In genomic region chr18:50250935-50251334, GRCh38 we compare ENCODE assay signal across 17 cellular contexts. TPM values are rescaled to one million over a fixed set of nuclear protein-coding genes. Genes with fewer than 3 reads are reported as not detected.
A peak's percentile ranks its signal among the peaks of the same experiment; 100 is the strongest.
DNase-seq lines count a peak whose midpoint lies in the region; ATAC-seq, FAIRE-seq and TF ChIP-seq lines count a peak whose summit lies in the region.
"Had no signal": no experiment of that assay in that cellular context is flagged by ENCODE, and none has a peak within 500 bp of the region (broad histone marks: within the 10 kb centered on the region; RNA-seq: fewer than 3 reads in every experiment).

No MANE protein-coding gene starts in this region.

- ATAC-seq in CD4-positive, CD25-positive, alpha-beta regulatory T cell (ENCODE audit: low read depth in 2 of 2), result no peak
- no peak for ATAC-seq in IMR-90 (ENCODE audit: low read depth)
- no peak for ATAC-seq in gastrocnemius medialis
- no peak for ATAC-seq in HG03432 (IDR thresholded peaks at IDR 0.05; ENCODE audit: unreplicated experiment)
- ATAC-seq in HG03565 (IDR thresholded peaks at IDR 0.05; ENCODE audit: unreplicated experiment), result no peak
- ATAC-seq: HCT116 had no signal

- no peaks in the 10 kb centered on the region for H3K79me1 ChIP-seq in IMR-90 (ENCODE audit: low read depth in 1 of 2, low read length in 2 of 2)
- H3K79me1 ChIP-seq in H1 (ENCODE audit: low read depth, low read length), result no peaks in the 10 kb centered on the region

- peaks cover 21% of the 10 kb centered on the region for H3K27me3 Mint-ChIP-seq in CD4-positive, CD25-positive, alpha-beta regulatory T cell
- H3K27me3 Mint-ChIP-seq: CD4-positive, alpha-beta memory T cell had no signal

- H4K91ac ChIP-seq in IMR-90 (ENCODE audit: insufficient read depth, low read depth, low read length), result no peak overlapping the region
- H4K91ac ChIP-seq in H1 (replicated peaks; ENCODE audit: insufficient read length, low read length), result no peak overlapping the region

- dilution Hi-C loops in IMR-90 (cut with HindIII; ENCODE audit: low sequenced_read_pairs, unreplicated experiment), result no loop called here

- no peaks in the 10 kb centered on the region for H3K79me2 ChIP-seq in H1 (ENCODE audit: control insufficient read depth in 1 of 2, insufficient read depth in 2 of 2, low read length in 2 of 2)

- H3K4ac ChIP-seq in IMR-90 (ENCODE audit: low read depth, low read length) (no peak overlapping the region), H1 (replicated peaks; ENCODE audit: insufficient read length, low read depth, low read length) (no peak overlapping the region)

- in situ Hi-C loops in IMR-90 (cut with MboI; ENCODE audit: low sequenced_read_pairs) (no loop called here), gastrocnemius medialis (cut with MboI; ENCODE audit: low sequenced_read_pairs in 4 of 4) (loop anchor here in 1 of 4 donors (25.0 kb wide), 1 partner anchor 739 kb away; no protein-coding TSS in a partner anchor)

- no peaks in the 10 kb centered on the region for H3K4me1 ChIP-seq in CD4-positive, CD25-positive, alpha-beta regulatory T cell (ENCODE audit: control insufficient read depth, insufficient read depth, low read length, poor library complexity, severe bottlenecking)
- H3K4me1 ChIP-seq in IMR-90 (ENCODE audit: control insufficient read depth, insufficient read depth, low read length) (no peaks in the 10 kb centered on the region), H1 (replicated peaks in 1 of 4; ENCODE audit: control insufficient read depth in 3 of 4, insufficient read depth in 4 of 4, low read length in 3 of 4) (peaks cover 0 to 3% (median 0%) of the 10 kb centered on the region in 4 experiments; a peak in 1 of 7 replicates), gastrocnemius medialis (no peaks in the 10 kb centered on the region)
- H3K4me1 ChIP-seq: BLaER1 had no signal

- H3K4me3 ChIP-seq in CD4-positive, CD25-positive, alpha-beta regulatory T cell (ENCODE audit: low read depth, low read length), result no peak overlapping the region
- no peak overlapping the region for H3K4me3 ChIP-seq in IMR-90 (ENCODE audit: insufficient read depth, low read depth, low read length)
- no peak overlapping the region for H3K4me3 ChIP-seq in H1 (ENCODE audit: extremely low read depth in 1 of 4, insufficient read depth in 2 of 4, low read depth in 3 of 4, low read length in 4 of 4)
- H3K4me3 ChIP-seq in gastrocnemius medialis, result no peak overlapping the region
- H3K4me3 ChIP-seq: BLaER1 had no signal

- no TSS peak for BruUV-seq in IMR-90 (replicated peaks; lab: Mats Ljungman, UMichigan)

- H4K8ac ChIP-seq in IMR-90 (ENCODE audit: low read depth in 2 of 2, low read length in 2 of 2), result no peak overlapping the region
- H4K8ac ChIP-seq in H1 (ENCODE audit: extremely low read depth, insufficient read depth, low read length), result no peak overlapping the region

- no peak for FAIRE-seq in H1 (lab: Jason Lieb, UNC)
- FAIRE-seq: G401.6 had no signal

- H3K36me3 Mint-ChIP-seq in CD4-positive, CD25-positive, alpha-beta regulatory T cell, result no peaks in the 10 kb centered on the region

- H3K4me3 Mint-ChIP-seq in CD4-positive, CD25-positive, alpha-beta regulatory T cell, result no peak overlapping the region
- H3K4me3 Mint-ChIP-seq: B cell; CD4-positive, alpha-beta memory T cell; H9 had no signal

- no peak overlapping the region for H2BK15ac ChIP-seq in IMR-90 (ENCODE audit: low read depth, low read length)
- H2BK15ac ChIP-seq in H1 (ENCODE audit: low read length), result no peak overlapping the region

- no peak overlapping the region for H3K14ac ChIP-seq in IMR-90 (replicated peaks; ENCODE audit: low read depth, low read length)
- H3K14ac ChIP-seq in H1 (ENCODE audit: insufficient read length), result no peak overlapping the region

- CTCF ChIA-PET in IMR-90 (lab: Yijun Ruan, JAX), result no interaction called here
- CTCF ChIA-PET in H1 (lab: Charles Lee; ENCODE audit: partially characterized antibody), result interaction anchor here (0.6 to 2.5 kb wide), 5 partner anchors 8 to 107 kb away, joined by 3 to 11 read pairs (median 3); partner anchors contain the start of gene MBD1

- H2BK5ac ChIP-seq in IMR-90 (ENCODE audit: low read depth, low read length, poor library complexity, severe bottlenecking), result no peak overlapping the region
- H2BK5ac ChIP-seq in H1 (ENCODE audit: low read depth, low read length), result no peak overlapping the region

- H2BK12ac ChIP-seq in H1 (ENCODE audit: low read depth, low read length), result peak overlapping the region; percentile 6; the same call in 1 of the 2 replicates

- TF ChIP-seq EP300 in H1 (IDR thresholded peaks at IDR 0.05; ENCODE audit: borderline replicate concordance in 1 of 2, low read depth in 2 of 2, low read length in 2 of 2), result no peak

- no peak overlapping the region for H2AK5ac ChIP-seq in IMR-90 (ENCODE audit: low read depth, low read length)
- H2AK5ac ChIP-seq in H1 (ENCODE audit: low read depth, low read length), result peak overlapping the region; percentile 65; the same call in 1 of the 2 replicates

- TF ChIP-seq POLR2A in IMR-90 (IDR thresholded peaks at IDR 0.05; ENCODE audit: low read depth, low read length), result no peak
- no peak for TF ChIP-seq POLR2A in H1 (IDR thresholded peaks at IDR 0.05; ENCODE audit: control extremely low read depth in 1 of 2, low read depth in 2 of 2, low read length in 2 of 2)
- TF ChIP-seq POLR2A in gastrocnemius medialis (IDR thresholded peaks at IDR 0.05), result no peak

- H3K9me1 ChIP-seq in IMR-90 (ENCODE audit: insufficient read depth, low read length), result no peaks in the 10 kb centered on the region

- H2AK9ac ChIP-seq in IMR-90 (replicated peaks; ENCODE audit: low read depth, low read length, poor library complexity), result no peak overlapping the region

- H3K27me3 ChIP-seq in CD4-positive, CD25-positive, alpha-beta regulatory T cell (ENCODE audit: control insufficient read depth, insufficient read depth, low read length), result no peaks in the 10 kb centered on the region
- H3K27me3 ChIP-seq in IMR-90 (ENCODE audit: control insufficient read depth, insufficient read depth, low read length), result no peaks in the 10 kb centered on the region; the same call in 1 of the 2 replicates
- H3K27me3 ChIP-seq in H1 (replicated peaks in 1 of 4; ENCODE audit: control insufficient read depth in 3 of 4, extremely low read depth in 1 of 4, insufficient read depth in 3 of 4, low read length in 3 of 4), result no peaks in the 10 kb centered on the region
- H3K27me3 ChIP-seq in gastrocnemius medialis, result no peaks in the 10 kb centered on the region
- H3K27me3 ChIP-seq: BLaER1 had no signal

- WGBS in IMR-90 (ENCODE audit: extremely low coverage in 2 of 2, insufficient read length in 1 of 2), 2 experiments, result no CpG with 5 or more reads among the region's 3 CpGs
- 83% methylated on average over 3 of the region's 3 CpGs; no CpG with 5 or more reads in 1 of the 2 experiments for WGBS in H1 (ENCODE audit: extremely low coverage in 1 of 2, insufficient coverage in 1 of 2, insufficient read length in 1 of 2, insufficient replicate concordance in 2 of 2, low coverage in 1 of 2, low lambda C conversion rate in 2 of 2, missing lambda C conversion rate in 1 of 2), 2 experiments

- intact Hi-C loops in IMR-90 (cut with micrococcal nuclease) (no loop called here), gastrocnemius medialis (cut with DNase I; ENCODE audit: low total_unique reads) (no loop called here)

- H4K5ac ChIP-seq in IMR-90 (ENCODE audit: low read depth, low read length) (no peak overlapping the region), H1 (ENCODE audit: insufficient read length, low read depth, low read length) (no peak overlapping the region)

- H2BK120ac ChIP-seq in IMR-90 (ENCODE audit: low read depth, low read length) (no peak overlapping the region), H1 (replicated peaks; ENCODE audit: low read depth, low read length) (no peak overlapping the region)

- DNase-seq in CD4-positive, CD25-positive, alpha-beta regulatory T cell, result no peak
- DNase-seq in IMR-90 (no peak), H1 (ENCODE audit: low read depth in 1 of 2, low spot score in 2 of 2) (no peak), gastrocnemius medialis (no peak)
- DNase-seq: Calu3; CD4-positive, alpha-beta memory T cell; COR-L47; DMS53; DND-41; H9 had no signal

- TF ChIP-seq RAD21 in IMR-90 (IDR thresholded peaks at IDR 0.05; ENCODE audit: low read length) (no peak), H1 (IDR thresholded peaks at IDR 0.05 in 1 of 2, conservative IDR thresholded peaks at IDR 0.05 in 1 of 2; ENCODE audit: low read depth in 2 of 2, low read length in 2 of 2) (no peak)

- H2AFZ ChIP-seq in IMR-90 (replicated peaks; ENCODE audit: low read length, poor library complexity), result no peak overlapping the region
- 0 out of 2 replicates have a peak overlapping the region, but pooled peaks have one; percentile 76 for H2AFZ ChIP-seq in H1 (ENCODE audit: low read length)

- peaks cover 0 to 7% (median 4%) of the 10 kb centered on the region in 4 donors for H3K4me1 Mint-ChIP-seq in CD4-positive, CD25-positive, alpha-beta regulatory T cell
- H3K4me1 Mint-ChIP-seq: B cell had no signal

- H4K20me1 ChIP-seq in IMR-90 (ENCODE audit: insufficient read depth, low read length), result no peaks in the 10 kb centered on the region
- H4K20me1 ChIP-seq in H1 (replicated peaks in 1 of 2; ENCODE audit: control insufficient read depth in 1 of 2, insufficient read depth in 2 of 2, low read length in 2 of 2), result no peaks in the 10 kb centered on the region
- H4K20me1 ChIP-seq: BLaER1 had no signal

- H3K4me2 ChIP-seq in IMR-90 (ENCODE audit: low read depth, low read length) (no peak overlapping the region), H1 (ENCODE audit: insufficient read depth in 1 of 2, low read depth in 2 of 2, low read length in 2 of 2) (no peak overlapping the region)
- H3K4me2 ChIP-seq: BLaER1 had no signal

- TF ChIP-seq CTCF in IMR-90 (conservative IDR thresholded peaks at IDR 0.05; ENCODE audit: low read depth, low read length), result no peak
- TF ChIP-seq CTCF in H1 (IDR thresholded peaks at IDR 0.05; ENCODE audit: control extremely low read depth in 1 of 3, insufficient read depth in 1 of 3, low read depth in 1 of 3, low read length in 3 of 3), result no peak
- no peak for TF ChIP-seq CTCF in gastrocnemius medialis (IDR thresholded peaks at IDR 0.05 in 4 of 5, conservative IDR thresholded peaks at IDR 0.05 in 1 of 5)

- H3K23me2 ChIP-seq in H1 (ENCODE audit: low read depth, low read length), result no peaks in the 10 kb centered on the region

- H3K23ac ChIP-seq in IMR-90 (ENCODE audit: low read depth, low read length) (no peak overlapping the region), H1 (ENCODE audit: insufficient read length) (no peak overlapping the region)

- no peaks in the 10 kb centered on the region for H3K36me3 ChIP-seq in CD4-positive, CD25-positive, alpha-beta regulatory T cell (ENCODE audit: control insufficient read depth, insufficient read depth, low read length)
- H3K36me3 ChIP-seq in IMR-90 (ENCODE audit: control insufficient read depth, insufficient read depth, low read length) (no peaks in the 10 kb centered on the region), H1 (ENCODE audit: control insufficient read depth in 2 of 4, insufficient read depth in 4 of 4, low read length in 3 of 4) (no peaks in the 10 kb centered on the region), gastrocnemius medialis (peaks cover 0 to 3% of the 10 kb centered on the region in 2 donors)
- H3K36me3 ChIP-seq: BLaER1 had no signal

- H3K9ac ChIP-seq in IMR-90 (ENCODE audit: low read depth, low read length) (no peak overlapping the region), H1 (replicated peaks in 1 of 4; ENCODE audit: extremely low read depth in 1 of 4, low read depth in 3 of 4, low read length in 3 of 4) (no peak overlapping the region)
- H3K9ac ChIP-seq: BLaER1 had no signal

- H3K18ac ChIP-seq in IMR-90 (ENCODE audit: low read depth, low read length) (no peak overlapping the region), H1 (ENCODE audit: extremely low read depth, low read length) (no peak overlapping the region)

- no peaks in the 10 kb centered on the region for H3K9me3 Mint-ChIP-seq in CD4-positive, CD25-positive, alpha-beta regulatory T cell
- H3K9me3 Mint-ChIP-seq: CD4-positive, alpha-beta memory T cell; H9 had no signal

- POLR2A ChIA-PET in IMR-90 (lab: Charles Lee; ENCODE audit: unreplicated experiment) (no interaction called here), H1 (lab: Charles Lee; ENCODE audit: partially characterized antibody) (no interaction called here)

- H3K56ac ChIP-seq in IMR-90 (ENCODE audit: extremely low read depth, insufficient read depth, low read length) (no peak overlapping the region), H1 (replicated peaks; ENCODE audit: insufficient read length, low read depth, low read length) (no peak overlapping the region)

- H3K27ac Mint-ChIP-seq in CD4-positive, CD25-positive, alpha-beta regulatory T cell, result peak overlapping the region in 2 of 3 donors; percentile 12 to 20
- H3K27ac Mint-ChIP-seq: B cell, H9 had no signal

- no peak overlapping the region for H3K27ac ChIP-seq in CD4-positive, CD25-positive, alpha-beta regulatory T cell (ENCODE audit: insufficient read depth, low read length, poor library complexity, severe bottlenecking)
- H3K27ac ChIP-seq in IMR-90 (ENCODE audit: insufficient read depth, low read length), result no peak overlapping the region
- H3K27ac ChIP-seq in H1 (ENCODE audit: low read depth, low read length), result no peak overlapping the region
- H3K27ac ChIP-seq in gastrocnemius medialis, result no peak overlapping the region
- H3K27ac ChIP-seq: BLaER1, C4-2B had no signal

- no peak overlapping the region for H2BK20ac ChIP-seq in IMR-90 (ENCODE audit: low read depth, low read length)
- H2BK20ac ChIP-seq in H1 (ENCODE audit: low read length), result no peak overlapping the region

- H3K9me3 ChIP-seq in CD4-positive, CD25-positive, alpha-beta regulatory T cell (ENCODE audit: control insufficient read depth in 2 of 2, low read length in 2 of 2), result no peaks in the 10 kb centered on the region
- no peaks in the 10 kb centered on the region for H3K9me3 ChIP-seq in IMR-90 (ENCODE audit: control insufficient read depth, insufficient read depth, low read length)
- H3K9me3 ChIP-seq in H1 (ENCODE audit: insufficient read depth in 2 of 2, low read depth in 1 of 2, low read length in 1 of 2), result no peaks in the 10 kb centered on the region
- H3K9me3 ChIP-seq in gastrocnemius medialis, result no peaks in the 10 kb centered on the region
- H3K9me3 ChIP-seq: BLaER1 had no signal

RNA-seq across cellular contexts. Expression of gene CFAP53, which starts 15.4 kb away (rescaled TPM):
- total RNA-seq in CD4-positive, CD25-positive, alpha-beta regulatory T cell, result 0.35 TPM
- polyA plus RNA-seq in CD4-positive, CD25-positive, alpha-beta regulatory T cell, result under 1 TPM in 1 of 4 donors, not detected in 3; 0.27 TPM
- total RNA-seq in IMR-90 (2012; rRNA removed) (under 0.01 TPM in 2 replicates), gastrocnemius medialis (1 to 10 TPM in 3 of 4 donors, not detected in 1; 1.3 to 1.4 (median 1.4) TPM)
- polyA plus RNA-seq in IMR-90 (2012; rRNA removed) (0.12 and 0.22 TPM in 2 replicates), H1 (2011; rRNA removed) (0.05 and 0.08 TPM in 2 replicates)
- 0.08 and 0.12 TPM in 2 replicates for polyA plus RNA-seq in IMR-90 (2012; cell fraction: cytosol; rRNA removed)
- polyA plus RNA-seq in IMR-90 (2012; cell fraction: nucleus; rRNA removed; ENCODE audit: low replicate concordance), result 0.09 TPM in 1 of 2 replicates, not detected in the other
- total RNA-seq in H1 (2021; fragmentation: NEBNext Ultra II Directional; extraction: Animal tissue kit (Norgen Biotek cat#: 25700)), result 0.30 and 0.34 TPM in 2 replicates
- 0.25 TPM for polyA plus RNA-seq in H1 (2011; cell fraction: cytosol; rRNA removed)
- polyA plus RNA-seq in H1 (2011; cell fraction: nucleus; rRNA removed), result 0.07 TPM
- 0.19 to 0.30 TPM (median 0.20 TPM) in 4 replicates for polyA plus RNA-seq in H1 (2012, experiment 1 of 2)
- polyA plus RNA-seq in H1 (2012, experiment 2 of 2), result not detected
- polyA plus RNA-seq in H1 (2013, experiment 1 of 2), result 0.30 TPM
- polyA plus RNA-seq in H1 (2013, experiment 2 of 2), result 0.29 TPM
- polyA minus RNA-seq in H1 (2011; rRNA and poly(A)+ RNA removed), result not detected in 2 replicates
- polyA minus RNA-seq in H1 (2011; cell fraction: cytosol; rRNA and poly(A)+ RNA removed), result not detected
- polyA minus RNA-seq in H1 (2011; cell fraction: nucleus; rRNA and poly(A)+ RNA removed), result not detected

RNA-seq across cellular contexts. Expression of gene MBD1, which starts 30.4 kb away (rescaled TPM):
- total RNA-seq in CD4-positive, CD25-positive, alpha-beta regulatory T cell, result 94.4 TPM
- 10 to 100 TPM; 25.2 to 28.8 (median 28.1) TPM for polyA plus RNA-seq in CD4-positive, CD25-positive, alpha-beta regulatory T cell
- 31.7 TPM in 2 replicates for total RNA-seq in IMR-90 (2012; rRNA removed)
- 56.5 and 61.3 TPM in 2 replicates for polyA plus RNA-seq in IMR-90 (2012; rRNA removed)
- polyA plus RNA-seq in IMR-90 (2012; cell fraction: cytosol; rRNA removed), result 50.3 and 57.0 TPM in 2 replicates
- 228 and 398 TPM in 2 replicates for polyA plus RNA-seq in IMR-90 (2012; cell fraction: nucleus; rRNA removed; ENCODE audit: low replicate concordance)
- 39.5 and 41.6 TPM in 2 replicates for total RNA-seq in H1 (2021; fragmentation: NEBNext Ultra II Directional; extraction: Animal tissue kit (Norgen Biotek cat#: 25700))
- 32.2 and 59.2 TPM in 2 replicates for polyA plus RNA-seq in H1 (2011; rRNA removed)
- 51.6 TPM for polyA plus RNA-seq in H1 (2011; cell fraction: cytosol; rRNA removed)
- polyA plus RNA-seq in H1 (2011; cell fraction: nucleus; rRNA removed), result 158 TPM
- 25.9 to 36.9 TPM (median 34.3 TPM) in 4 replicates for polyA plus RNA-seq in H1 (2012, experiment 1 of 2)
- polyA plus RNA-seq in H1 (2012, experiment 2 of 2), result 16.8 TPM
- polyA plus RNA-seq in H1 (2013, experiment 1 of 2), result 25.5 TPM
- polyA plus RNA-seq in H1 (2013, experiment 2 of 2), result 21.8 TPM
- polyA minus RNA-seq in H1 (2011; rRNA and poly(A)+ RNA removed), result 28.6 and 29.0 TPM in 2 replicates
- polyA minus RNA-seq in H1 (2011; cell fraction: cytosol; rRNA and poly(A)+ RNA removed), result 30.0 TPM
- polyA minus RNA-seq in H1 (2011; cell fraction: nucleus; rRNA and poly(A)+ RNA removed), result 44.8 TPM
- total RNA-seq in gastrocnemius medialis, result 100 to 1,000 TPM in 2 of 4 donors, 10 to 100 TPM in 2; 80.4 to 127 (median 103) TPM

RNA-seq across cellular contexts. Expression of gene CXXC1, which starts 36.6 kb away (rescaled TPM):
- 141 TPM for total RNA-seq in CD4-positive, CD25-positive, alpha-beta regulatory T cell
- polyA plus RNA-seq in CD4-positive, CD25-positive, alpha-beta regulatory T cell, result 10 to 100 TPM; 52.9 to 67.9 (median 62.8) TPM
- total RNA-seq in IMR-90 (2012; rRNA removed), result 24.0 and 29.4 TPM in 2 replicates
- 66.2 and 81.6 TPM in 2 replicates for polyA plus RNA-seq in IMR-90 (2012; rRNA removed)
- 57.6 and 61.0 TPM in 2 replicates for polyA plus RNA-seq in IMR-90 (2012; cell fraction: cytosol; rRNA removed)
- polyA plus RNA-seq in IMR-90 (2012; cell fraction: nucleus; rRNA removed; ENCODE audit: low replicate concordance), result 342 and 639 TPM in 2 replicates
- 73.3 and 80.9 TPM in 2 replicates for total RNA-seq in H1 (2021; fragmentation: NEBNext Ultra II Directional; extraction: Animal tissue kit (Norgen Biotek cat#: 25700))
- 136 and 208 TPM in 2 replicates for polyA plus RNA-seq in H1 (2011; rRNA removed)
- 116 TPM for polyA plus RNA-seq in H1 (2011; cell fraction: cytosol; rRNA removed)
- polyA plus RNA-seq in H1 (2011; cell fraction: nucleus; rRNA removed), result 325 TPM
- polyA plus RNA-seq in H1 (2012, experiment 1 of 2), result 60.6 to 96.5 TPM (median 93.1 TPM) in 4 replicates
- polyA plus RNA-seq in H1 (2012, experiment 2 of 2), result 63.3 TPM
- polyA plus RNA-seq in H1 (2013, experiment 1 of 2), result 48.4 TPM
- 42.2 TPM for polyA plus RNA-seq in H1 (2013, experiment 2 of 2)
- 30.6 and 34.3 TPM in 2 replicates for polyA minus RNA-seq in H1 (2011; rRNA and poly(A)+ RNA removed)
- polyA minus RNA-seq in H1 (2011; cell fraction: cytosol; rRNA and poly(A)+ RNA removed), result 27.0 TPM
- polyA minus RNA-seq in H1 (2011; cell fraction: nucleus; rRNA and poly(A)+ RNA removed), result 40.6 TPM
- total RNA-seq in gastrocnemius medialis, result 10 to 100 TPM; 21.1 to 32.0 (median 27.3) TPM

RNA-seq across cellular contexts. Expression of gene MYO5B, which starts 56.0 kb away (rescaled TPM):
- total RNA-seq in CD4-positive, CD25-positive, alpha-beta regulatory T cell, result not detected
- polyA plus RNA-seq in CD4-positive, CD25-positive, alpha-beta regulatory T cell, result under 1 TPM in 2 of 4 donors, not detected in 2; 0.02 to 0.03 TPM
- total RNA-seq in IMR-90 (2012; rRNA removed) (0.54 and 0.56 TPM in 2 replicates), gastrocnemius medialis (under 1 TPM; 0.05 to 0.60 (median 0.35) TPM)
- polyA plus RNA-seq in IMR-90 (2012; rRNA removed) (0.23 and 0.24 TPM in 2 replicates), H1 (2011; rRNA removed) (5.1 and 7.7 TPM in 2 replicates)
- 0.05 and 0.14 TPM in 2 replicates for polyA plus RNA-seq in IMR-90 (2012; cell fraction: cytosol; rRNA removed)
- 0.07 and 0.16 TPM in 2 replicates for polyA plus RNA-seq in IMR-90 (2012; cell fraction: nucleus; rRNA removed; ENCODE audit: low replicate concordance)
- total RNA-seq in H1 (2021; fragmentation: NEBNext Ultra II Directional; extraction: Animal tissue kit (Norgen Biotek cat#: 25700)), result 6.4 and 6.9 TPM in 2 replicates
- polyA plus RNA-seq in H1 (2011; cell fraction: cytosol; rRNA removed), result 6.1 TPM
- polyA plus RNA-seq in H1 (2011; cell fraction: nucleus; rRNA removed), result 11.3 TPM
- 7.0 to 9.7 TPM (median 8.3 TPM) in 4 replicates for polyA plus RNA-seq in H1 (2012, experiment 1 of 2)
- 1.2 TPM for polyA plus RNA-seq in H1 (2012, experiment 2 of 2)
- polyA plus RNA-seq in H1 (2013, experiment 1 of 2), result 3.7 TPM
- 3.0 TPM for polyA plus RNA-seq in H1 (2013, experiment 2 of 2)
- 9.2 and 10.5 TPM in 2 replicates for polyA minus RNA-seq in H1 (2011; rRNA and poly(A)+ RNA removed)
- polyA minus RNA-seq in H1 (2011; cell fraction: cytosol; rRNA and poly(A)+ RNA removed), result 11.8 TPM
- polyA minus RNA-seq in H1 (2011; cell fraction: nucleus; rRNA and poly(A)+ RNA removed), result 7.8 TPM
- total RNA-seq: CD4-positive, alpha-beta memory T cell had no signal
